ENCODE assay signal across 18 cellular contexts in the genomic region with DNA sequence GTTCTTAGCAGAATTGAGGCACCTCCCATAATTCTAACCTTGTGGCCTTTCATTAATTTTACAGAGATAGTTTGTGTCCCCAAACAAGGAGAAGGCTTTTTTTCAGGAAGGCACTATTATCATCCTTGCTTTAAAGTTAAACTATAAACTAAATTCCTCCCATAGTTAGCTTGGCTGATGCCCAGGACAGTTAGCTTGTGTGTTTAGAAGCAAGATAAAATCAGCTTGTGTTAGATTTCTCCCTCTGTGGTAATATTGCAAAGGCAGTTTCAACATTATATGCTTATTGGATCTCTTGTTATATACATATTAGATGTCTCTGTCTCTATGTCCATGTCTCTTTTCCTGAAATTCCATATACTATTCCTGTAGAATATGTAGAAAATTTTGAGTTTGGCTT.
"Had no signal": no experiment of that assay in that cellular context is flagged by ENCODE, and none has a peak within 500 bp of the region (broad histone marks: within the 10 kb centered on the region; RNA-seq: fewer than 3 reads in every experiment).

No MANE protein-coding gene starts in this region.

- ATAC-seq: activated T-cell treated with anti-CD3 and anti-CD28 coated beads, Interleukin-2, amount 50 U/mL, for 72 hours; left lobe of liver; natural killer cell; psoas muscle; right lobe of liver; stimulated activated naive CD8-positive, alpha-beta T cell treated with anti-CD3 and anti-CD28 coated beads, Interleukin-15, Interleukin-2, amounts not matched to agents 100 U/mL and 50 U/mL, for 24 hours had no signal

- H3K4me3 ChIP-seq: ascending aorta, coronary artery, psoas muscle, right lobe of liver had no signal

- H3K36me3 Mint-ChIP-seq: activated CD4-positive, alpha-beta memory T cell treated with anti-CD3 and anti-CD28 coated beads for 36 hours; activated naive CD8-positive, alpha-beta T cell treated with anti-CD3 and anti-CD28 coated beads, Interleukin-2, amount 10 ng/mL, durations not matched to agents 7 days and 5 days; natural killer cell had no signal

- H3K4me1 ChIP-seq: ascending aorta, psoas muscle, right lobe of liver had no signal

- DNase-seq: activated CD4-positive, alpha-beta memory T cell treated with anti-CD3 and anti-CD28 coated beads for 36 hours; activated CD4-positive, alpha-beta T cell treated with anti-CD3 and anti-CD28 coated beads for 1 hour; activated gamma-delta T cell treated with Interleukin-2 at 50 U/mL for 16 hours; activated naive CD8-positive, alpha-beta T cell treated with anti-CD3 and anti-CD28 coated beads, Interleukin-2, amount 10 ng/mL, durations not matched to agents 7 days and 5 days; activated T-cell treated with anti-CD3 and anti-CD28 coated beads, Interleukin-2, amount 50 U/mL, for 72 hours; effector CD8-positive, alpha-beta T cell; islet precursor cell; natural killer cell; nucleus accumbens; psoas muscle; right lobe of liver; stimulated activated CD4-positive, alpha-beta T cell treated with anti-CD3 and anti-CD28 coated beads, Interleukin-4, amount 100 ng/mL, for 1 hour; stimulated activated CD8-positive, alpha-beta memory T cell treated with anti-CD3 and anti-CD28 coated beads, Interleukin-4, amount 100 ng/mL, for 48 hours; stimulated activated naive CD8-positive, alpha-beta T cell treated with anti-CD3 and anti-CD28 coated beads, Interleukin-15, Interleukin-2, amounts not matched to agents 100 U/mL and 50 U/mL, for 24 hours; T-helper 9 cell had no signal

- H3K27ac Mint-ChIP-seq: activated CD4-positive, alpha-beta memory T cell treated with anti-CD3 and anti-CD28 coated beads for 36 hours; activated naive CD8-positive, alpha-beta T cell treated with anti-CD3 and anti-CD28 coated beads, Interleukin-2, amount 10 ng/mL, durations not matched to agents 7 days and 5 days; activated T-cell treated with anti-CD3 and anti-CD28 coated beads, Interleukin-2, amount 50 U/mL, for 72 hours; natural killer cell had no signal

- H3K4me1 Mint-ChIP-seq: activated naive CD8-positive, alpha-beta T cell treated with anti-CD3 and anti-CD28 coated beads, Interleukin-2, amount 10 ng/mL, durations not matched to agents 7 days and 5 days; natural killer cell had no signal

- H3K4me3 Mint-ChIP-seq: activated CD4-positive, alpha-beta memory T cell treated with anti-CD3 and anti-CD28 coated beads for 36 hours; activated naive CD8-positive, alpha-beta T cell treated with anti-CD3 and anti-CD28 coated beads, Interleukin-2, amount 10 ng/mL, durations not matched to agents 7 days and 5 days; activated T-cell treated with anti-CD3 and anti-CD28 coated beads, Interleukin-2, amount 50 U/mL, for 72 hours; natural killer cell had no signal

- H3K9me3 ChIP-seq: right lobe of liver had no signal

- H3K27ac ChIP-seq: ascending aorta, coronary artery, psoas muscle, right lobe of liver had no signal

- H3K36me3 ChIP-seq: ascending aorta, right lobe of liver had no signal

- H3K27me3 ChIP-seq: ascending aorta, right lobe of liver had no signal
